2 cellular contexts compared by ENCODE assay signal in genomic region chr5:79824444-79824843, GRCh38.
TF ChIP-seq lines count a peak whose summit lies in the region.

No MANE protein-coding gene starts in this region.

TF ChIP-seq in GM23338, 12 proteins besides CTCF, POLR2A, EP300 and RAD21:
- TF ChIP-seq EZH2phosphoT487 (IDR thresholded peaks at IDR 0.05; ENCODE audit: unreplicated experiment), result no peak
- TF ChIP-seq ZNF462 (CRISPR knock-in tag; IDR thresholded peaks at IDR 0.05), result no peak
- TF ChIP-seq ZNF331 (CRISPR knock-in tag; IDR thresholded peaks at IDR 0.05; ENCODE audit: low read depth), result no peak
- no peak for TF ChIP-seq NANOG (IDR thresholded peaks at IDR 0.05; ENCODE audit: borderline replicate concordance)
- no peak for TF ChIP-seq ETS1 (IDR thresholded peaks at IDR 0.05)
- TF ChIP-seq ZNF114 (CRISPR knock-in tag; IDR thresholded peaks at IDR 0.05), result no peak
- TF ChIP-seq EZH2 (IDR thresholded peaks at IDR 0.05; ENCODE audit: low read depth, unreplicated experiment), result no peak
- no peak for TF ChIP-seq POLR2AphosphoS5 (IDR thresholded peaks at IDR 0.05; ENCODE audit: low read depth)
- no peak for TF ChIP-seq REST (IDR thresholded peaks at IDR 0.05; ENCODE audit: unreplicated experiment)
- TF ChIP-seq STAT1 (IDR thresholded peaks at IDR 0.05; ENCODE audit: unreplicated experiment), result no peak
- TF ChIP-seq CREB1 (CRISPR knock-in tag; IDR thresholded peaks at IDR 0.05; ENCODE audit: low read depth), result no peak

TF ChIP-seq in H1, 55 proteins besides CTCF, POLR2A, EP300 and RAD21:
- TF ChIP-seq RFX5 (IDR thresholded peaks at IDR 0.05; ENCODE audit: borderline replicate concordance, low read depth, low read length) (no peak), SIRT6 (IDR thresholded peaks at IDR 0.05; ENCODE audit: low read length) (no peak), JUND (IDR thresholded peaks at IDR 0.05; ENCODE audit: low read length) (no peak), EGR1 (IDR thresholded peaks at IDR 0.05; ENCODE audit: borderline replicate concordance, low read depth, low read length) (no peak), CHD2 (IDR thresholded peaks at IDR 0.05; ENCODE audit: low read length) (no peak), PHF8 (conservative IDR thresholded peaks at IDR 0.05; ENCODE audit: low read depth, low read length) (no peak)
